23 cellular contexts compared by ENCODE assay signal in genomic region chr22:29509815-29510214, GRCh38. TPM values are rescaled to one million over a fixed set of nuclear protein-coding genes. Genes with fewer than 3 reads are reported as not detected.
DNase-seq lines count a peak whose midpoint lies in the region; ATAC-seq and TF ChIP-seq lines count a peak whose summit lies in the region.
"Had no signal": no experiment of that assay in that cellular context is flagged by ENCODE, and none has a peak within 500 bp of the region (broad histone marks: within the 10 kb centered on the region; RNA-seq: fewer than 3 reads in every experiment).

No MANE protein-coding gene starts in this region.

- POLR2A ChIA-PET in activated CD4-positive, alpha-beta memory T cell treated with anti-CD3 and anti-CD28 coated beads for 36 hours (lab: Charles Lee) = no interaction called here
- POLR2A ChIA-PET in activated CD4-positive, alpha-beta memory T cell treated with anti-CD3 and anti-CD28 coated beads, Interleukin-2, amount 10 ng/mL, durations not matched to agents 7 days and 5 days (lab: Charles Lee) = no interaction called here
- POLR2A ChIA-PET in MCF 10A (lab: Yijun Ruan, JAX) = no interaction called here

- peak overlapping the region; percentile 4 for H3K27ac Mint-ChIP-seq in activated CD4-positive, alpha-beta memory T cell treated with anti-CD3 and anti-CD28 coated beads for 36 hours
- no peak overlapping the region for H3K27ac Mint-ChIP-seq in activated CD4-positive, alpha-beta memory T cell treated with anti-CD3 and anti-CD28 coated beads, Interleukin-2, amount 10 ng/mL, durations not matched to agents 7 days and 5 days
- H3K27ac Mint-ChIP-seq in MCF 10A (ENCODE audit: low read depth, unreplicated experiment) = peak overlapping the region; percentile 11
- H3K27ac Mint-ChIP-seq in activated T-helper 1 cell treated with anti-CD3 and anti-CD28 coated beads, Interleukin-12 subunit alpha, Interleukin-12 subunit beta, Interleukin-2, Interleukin-4 antibody, amounts not matched to agents 30 ng/mL and 10 ng/mL and 1 ng/mL, durations not matched to agents 14 hours and 24 hours and 36 hours = peak overlapping the region; percentile 0

- no peaks in the 10 kb centered on the region for H3K9me3 Mint-ChIP-seq in activated CD4-positive, alpha-beta memory T cell treated with anti-CD3 and anti-CD28 coated beads for 36 hours
- H3K9me3 Mint-ChIP-seq in activated CD4-positive, alpha-beta memory T cell treated with anti-CD3 and anti-CD28 coated beads, Interleukin-2, amount 10 ng/mL, durations not matched to agents 7 days and 5 days = no peaks in the 10 kb centered on the region
- H3K9me3 Mint-ChIP-seq in MCF 10A (ENCODE audit: unreplicated experiment) = no peaks in the 10 kb centered on the region
- no peaks in the 10 kb centered on the region for H3K9me3 Mint-ChIP-seq in activated T-helper 1 cell treated with anti-CD3 and anti-CD28 coated beads, Interleukin-12 subunit alpha, Interleukin-12 subunit beta, Interleukin-2, Interleukin-4 antibody, amounts not matched to agents 30 ng/mL and 10 ng/mL and 1 ng/mL, durations not matched to agents 14 hours and 24 hours and 36 hours
- H3K9me3 Mint-ChIP-seq: CD4-positive, CD25-positive, alpha-beta regulatory T cell had no signal

- intact Hi-C loops in activated CD4-positive, alpha-beta memory T cell treated with anti-CD3 and anti-CD28 coated beads for 36 hours (cut with micrococcal nuclease) = no loop called here
- intact Hi-C loops in MCF 10A (cut with micrococcal nuclease) = no loop called here
- intact Hi-C loops in breast epithelium (cut with DNase I; ENCODE audit: low total_unique reads) = no loop called here
- intact Hi-C loops in activated T-helper 1 cell treated with anti-CD3 and anti-CD28 coated beads, Interleukin-12 subunit alpha, Interleukin-12 subunit beta, Interleukin-2, Interleukin-4 antibody, amounts not matched to agents 30 ng/mL and 10 ng/mL and 1 ng/mL, durations not matched to agents 14 hours and 24 hours and 36 hours (cut with micrococcal nuclease) = no loop called here

- H3K27me3 Mint-ChIP-seq in activated CD4-positive, alpha-beta memory T cell treated with anti-CD3 and anti-CD28 coated beads for 36 hours = no peaks in the 10 kb centered on the region
- no peaks in the 10 kb centered on the region for H3K27me3 Mint-ChIP-seq in activated CD4-positive, alpha-beta memory T cell treated with anti-CD3 and anti-CD28 coated beads, Interleukin-2, amount 10 ng/mL, durations not matched to agents 7 days and 5 days
- H3K27me3 Mint-ChIP-seq in MCF 10A (ENCODE audit: insufficient read depth, unreplicated experiment) = no peaks in the 10 kb centered on the region
- no peaks in the 10 kb centered on the region for H3K27me3 Mint-ChIP-seq in activated T-helper 1 cell treated with anti-CD3 and anti-CD28 coated beads, Interleukin-12 subunit alpha, Interleukin-12 subunit beta, Interleukin-2, Interleukin-4 antibody, amounts not matched to agents 30 ng/mL and 10 ng/mL and 1 ng/mL, durations not matched to agents 14 hours and 24 hours and 36 hours (ENCODE audit: insufficient read depth)
- H3K27me3 Mint-ChIP-seq: CD4-positive, CD25-positive, alpha-beta regulatory T cell had no signal

- no TSS peak for BruUV-seq in MCF 10A (replicated peaks; lab: Mats Ljungman, UMichigan)

- TF ChIP-seq CTCF in MCF 10A (IDR thresholded peaks at IDR 0.05; ENCODE audit: unreplicated experiment) (no peak), breast epithelium (IDR thresholded peaks at IDR 0.05) (no peak)

- no peak overlapping the region for H3K27ac ChIP-seq in breast epithelium

- no peaks in the 10 kb centered on the region for H3K9me3 ChIP-seq in breast epithelium
- H3K9me3 ChIP-seq: BE2C, Caco-2, HAP-1 had no signal

- H3K4me3 Mint-ChIP-seq in activated CD4-positive, alpha-beta memory T cell treated with anti-CD3 and anti-CD28 coated beads for 36 hours = no peak overlapping the region
- no peak overlapping the region for H3K4me3 Mint-ChIP-seq in activated CD4-positive, alpha-beta memory T cell treated with anti-CD3 and anti-CD28 coated beads, Interleukin-2, amount 10 ng/mL, durations not matched to agents 7 days and 5 days
- no peak overlapping the region for H3K4me3 Mint-ChIP-seq in MCF 10A (ENCODE audit: unreplicated experiment)
- no peak overlapping the region for H3K4me3 Mint-ChIP-seq in activated T-helper 1 cell treated with anti-CD3 and anti-CD28 coated beads, Interleukin-12 subunit alpha, Interleukin-12 subunit beta, Interleukin-2, Interleukin-4 antibody, amounts not matched to agents 30 ng/mL and 10 ng/mL and 1 ng/mL, durations not matched to agents 14 hours and 24 hours and 36 hours
- H3K4me3 Mint-ChIP-seq: CD4-positive, CD25-positive, alpha-beta regulatory T cell had no signal

- no peak overlapping the region for H3K4me3 ChIP-seq in breast epithelium
- H3K4me3 ChIP-seq: HAP-1 had no signal

- H3K27me3 ChIP-seq in breast epithelium = no peaks in the 10 kb centered on the region
- H3K27me3 ChIP-seq: BE2C had no signal

- peaks cover 24% of the 10 kb centered on the region for H3K36me3 Mint-ChIP-seq in activated CD4-positive, alpha-beta memory T cell treated with anti-CD3 and anti-CD28 coated beads for 36 hours
- H3K36me3 Mint-ChIP-seq in activated CD4-positive, alpha-beta memory T cell treated with anti-CD3 and anti-CD28 coated beads, Interleukin-2, amount 10 ng/mL, durations not matched to agents 7 days and 5 days (ENCODE audit: low read depth) = peaks cover 35% of the 10 kb centered on the region
- H3K36me3 Mint-ChIP-seq in MCF 10A (ENCODE audit: insufficient read depth, unreplicated experiment) = peaks cover 63% of the 10 kb centered on the region
- peaks cover 35% of the 10 kb centered on the region for H3K36me3 Mint-ChIP-seq in activated T-helper 1 cell treated with anti-CD3 and anti-CD28 coated beads, Interleukin-12 subunit alpha, Interleukin-12 subunit beta, Interleukin-2, Interleukin-4 antibody, amounts not matched to agents 30 ng/mL and 10 ng/mL and 1 ng/mL, durations not matched to agents 14 hours and 24 hours and 36 hours (ENCODE audit: low read depth)

- no peaks in the 10 kb centered on the region for H3K4me1 ChIP-seq in breast epithelium
- H3K4me1 ChIP-seq: BE2C, Caco-2, HAP-1 had no signal

- CTCF ChIA-PET in activated CD4-positive, alpha-beta memory T cell treated with anti-CD3 and anti-CD28 coated beads for 36 hours (lab: Charles Lee) = interaction anchor here (1.2 kb wide), 1 partner anchor 29 kb away, joined by 3 read pairs; no protein-coding TSS in a partner anchor
- CTCF ChIA-PET in activated CD4-positive, alpha-beta memory T cell treated with anti-CD3 and anti-CD28 coated beads, Interleukin-2, amount 10 ng/mL, durations not matched to agents 7 days and 5 days (lab: Charles Lee) = interaction anchor here (1.5 kb wide), 1 partner anchor 114 kb away, joined by 4 read pairs; no protein-coding TSS in a partner anchor
- CTCF ChIA-PET in MCF 10A (lab: Yijun Ruan, JAX) = interaction anchor here (0.6 to 3.5 kb wide), 2 partner anchors 15 to 1031 kb away, joined by 5 to 12 read pairs; no protein-coding TSS in a partner anchor

- no peaks in the 10 kb centered on the region for H3K4me1 Mint-ChIP-seq in activated CD4-positive, alpha-beta memory T cell treated with anti-CD3 and anti-CD28 coated beads for 36 hours (ENCODE audit: low read depth)
- no peaks in the 10 kb centered on the region for H3K4me1 Mint-ChIP-seq in activated CD4-positive, alpha-beta memory T cell treated with anti-CD3 and anti-CD28 coated beads, Interleukin-2, amount 10 ng/mL, durations not matched to agents 7 days and 5 days
- no peaks in the 10 kb centered on the region for H3K4me1 Mint-ChIP-seq in MCF 10A (ENCODE audit: insufficient read depth, unreplicated experiment)
- H3K4me1 Mint-ChIP-seq in activated T-helper 1 cell treated with anti-CD3 and anti-CD28 coated beads, Interleukin-12 subunit alpha, Interleukin-12 subunit beta, Interleukin-2, Interleukin-4 antibody, amounts not matched to agents 30 ng/mL and 10 ng/mL and 1 ng/mL, durations not matched to agents 14 hours and 24 hours and 36 hours (ENCODE audit: low read depth) = peaks cover 10% of the 10 kb centered on the region
- H3K4me1 Mint-ChIP-seq: CD4-positive, CD25-positive, alpha-beta regulatory T cell had no signal

- H3K36me3 ChIP-seq in breast epithelium = peaks cover 20% of the 10 kb centered on the region

- TF ChIP-seq POLR2A in breast epithelium (IDR thresholded peaks at IDR 0.05) = no peak

- ATAC-seq in GM21381 (IDR thresholded peaks at IDR 0.05; ENCODE audit: unreplicated experiment) = no peak
- ATAC-seq: HepG2 had no signal

- no peak for DNase-seq in activated CD4-positive, alpha-beta memory T cell treated with anti-CD3 and anti-CD28 coated beads for 36 hours
- no peak for DNase-seq in activated CD4-positive, alpha-beta memory T cell treated with anti-CD3 and anti-CD28 coated beads, Interleukin-2, amount 10 ng/mL, durations not matched to agents 7 days and 5 days
- no peak for DNase-seq in MCF 10A (ENCODE audit: unreplicated experiment)
- no peak for DNase-seq in breast epithelium (ENCODE audit: low spot score in 2 of 2)
- DNase-seq in activated T-helper 1 cell treated with anti-CD3 and anti-CD28 coated beads, Interleukin-12 subunit alpha, Interleukin-12 subunit beta, Interleukin-2, Interleukin-4 antibody, amounts not matched to agents 30 ng/mL and 10 ng/mL and 1 ng/mL, durations not matched to agents 14 hours and 24 hours and 36 hours (ENCODE audit: low spot score) = no peak
- peak; percentile 29 for DNase-seq in putamen (ENCODE audit: low spot score)
- no peak for DNase-seq in NK-92 treated with Interleukin-12 subunit alpha and Interleukin-12 subunit beta, amount 100 ng/mL, for 24 hours (lab: John Stamatoyannopoulos, UW)
- DNase-seq: BE2C, Caco-2, GDM1, KBM-7, MV-4-11, NCI-H1417, NCI-H187, NCI-H2107, NCI-H2227 treated with DMSO at 0.1 percent for 48 hours, NCI-H510A treated with DMSO at 0.1 percent for 48 hours, NCI-H774, OCI-M1 had no signal

RNA-seq across cellular contexts. Expression of gene NEFH, which starts 29.8 kb away (rescaled TPM):
- 1 to 10 TPM; 4.1 to 4.4 TPM for total RNA-seq in activated CD4-positive, alpha-beta memory T cell treated with anti-CD3 and anti-CD28 coated beads for 36 hours
- total RNA-seq in activated CD4-positive, alpha-beta memory T cell treated with anti-CD3 and anti-CD28 coated beads, Interleukin-2, amount 10 ng/mL, durations not matched to agents 7 days and 5 days = 1 to 10 TPM; 2.7 to 2.9 TPM
- total RNA-seq in MCF 10A (2022) (not detected in 2 replicates), breast epithelium (under 1 TPM; 0.29 to 0.33 (median 0.32) TPM)
- 8.4 TPM in 2 replicates for total RNA-seq in activated T-helper 1 cell treated with anti-CD3 and anti-CD28 coated beads, Interleukin-12 subunit alpha, Interleukin-12 subunit beta, Interleukin-2, Interleukin-4 antibody, amounts not matched to agents 30 ng/mL and 10 ng/mL and 1 ng/mL, durations not matched to agents 14 hours and 24 hours and 36 hours
- total RNA-seq: Caco-2, HepG2 had no signal

RNA-seq across cellular contexts. Expression of gene THOC5, which starts 43.7 kb away (rescaled TPM):
- total RNA-seq in activated CD4-positive, alpha-beta memory T cell treated with anti-CD3 and anti-CD28 coated beads for 36 hours = 10 to 100 TPM; 52.0 to 54.6 TPM
- total RNA-seq in activated CD4-positive, alpha-beta memory T cell treated with anti-CD3 and anti-CD28 coated beads, Interleukin-2, amount 10 ng/mL, durations not matched to agents 7 days and 5 days = 10 to 100 TPM; 41.6 to 56.2 TPM
- 50.3 and 51.3 TPM in 2 replicates for total RNA-seq in MCF 10A (2022)
- total RNA-seq in breast epithelium = 10 to 100 TPM; 33.2 to 55.4 (median 48.0) TPM
- total RNA-seq in activated T-helper 1 cell treated with anti-CD3 and anti-CD28 coated beads, Interleukin-12 subunit alpha, Interleukin-12 subunit beta, Interleukin-2, Interleukin-4 antibody, amounts not matched to agents 30 ng/mL and 10 ng/mL and 1 ng/mL, durations not matched to agents 14 hours and 24 hours and 36 hours = 69.0 and 76.2 TPM in 2 replicates
